ENCODE assay signal across 8 cellular contexts in genomic region chr19:1409204-1410005, GRCh38. TPM values are rescaled to one million over a fixed set of nuclear protein-coding genes. Genes with fewer than 3 reads are reported as not detected.
DNase-seq lines count a peak whose midpoint lies in the region; ATAC-seq, FAIRE-seq and TF ChIP-seq lines count a peak whose summit lies in the region.

No MANE protein-coding gene starts in this region.

- no peak overlapping the region for H2AFZ ChIP-seq in OCI-LY7 (ENCODE audit: low read length)
- no peak overlapping the region for H2AFZ ChIP-seq in endothelial cell of umbilical vein (ENCODE audit: low read depth, low read length)

- peak overlapping the region; percentile 91 to 96 (median 94) for H3K4me3 Mint-ChIP-seq in CD4-positive, alpha-beta memory T cell
- peak overlapping the region; percentile 85 for H3K4me3 Mint-ChIP-seq in osteocyte (ENCODE audit: unreplicated experiment)

- FAIRE-seq in endothelial cell of umbilical vein (lab: Jason Lieb, UNC), result no peak

- peak overlapping the region; percentile 88 for H3K27ac ChIP-seq in CD4-positive, alpha-beta memory T cell (ENCODE audit: low read depth, low read length)
- no peak overlapping the region for H3K27ac ChIP-seq in OCI-LY7 (ENCODE audit: low read depth, low read length, poor library complexity, severe bottlenecking)
- peak overlapping the region; percentile 92 for H3K27ac ChIP-seq in endothelial cell of umbilical vein (ENCODE audit: insufficient read depth, low read depth, low read length)

- H3K4me3 ChIP-seq in CD4-positive, alpha-beta memory T cell (ENCODE audit: low read length in 2 of 2), result peak overlapping the region; percentile 75 to 91
- H3K4me3 ChIP-seq in OCI-LY7 (ENCODE audit: low read depth, low read length, poor library complexity, severe bottlenecking) (peak overlapping the region; percentile 100), endothelial cell of umbilical vein (replicated peaks in 1 of 3; ENCODE audit: insufficient read depth in 1 of 3, low read depth in 1 of 3, low read length in 3 of 3) (peak overlapping the region; percentile 57 to 93 (median 82))

- H4K20me1 ChIP-seq in OCI-LY7 (ENCODE audit: insufficient read depth, low read length), result peaks cover 27% of the 10 kb centered on the region
- no peaks in the 10 kb centered on the region for H4K20me1 ChIP-seq in endothelial cell of umbilical vein (replicated peaks; ENCODE audit: control insufficient read depth, extremely low read depth, insufficient read depth, low read length)

- peak overlapping the region; percentile 98 for H3K9ac ChIP-seq in endothelial cell of umbilical vein (replicated peaks; ENCODE audit: extremely low read depth, insufficient read depth, low read length)

- peaks cover 25% of the 10 kb centered on the region for H3K36me3 ChIP-seq in CD4-positive, alpha-beta memory T cell (ENCODE audit: insufficient read depth, low read length)
- H3K36me3 ChIP-seq in OCI-LY7 (ENCODE audit: insufficient read depth, low read length) (peaks cover 60% of the 10 kb centered on the region), endothelial cell of umbilical vein (ENCODE audit: control insufficient read depth in 2 of 2, extremely low read depth in 1 of 2, insufficient read depth in 2 of 2, low read length in 2 of 2) (peaks cover 0 to 6% of the 10 kb centered on the region in 2 experiments)

- peak overlapping the region; percentile 90 to 96 (median 94) for H3K27ac Mint-ChIP-seq in CD4-positive, alpha-beta memory T cell
- peak overlapping the region; percentile 89 for H3K27ac Mint-ChIP-seq in osteocyte (ENCODE audit: unreplicated experiment)

- ATAC-seq in HG03280 (IDR thresholded peaks at IDR 0.05; ENCODE audit: unreplicated experiment), result no peak

- no peaks in the 10 kb centered on the region for H3K27me3 ChIP-seq in CD4-positive, alpha-beta memory T cell (ENCODE audit: insufficient read depth, low read length)
- no peaks in the 10 kb centered on the region for H3K27me3 ChIP-seq in endothelial cell of umbilical vein (ENCODE audit: control insufficient read depth in 2 of 2, insufficient read depth in 2 of 2, low read length in 2 of 2)

- peaks cover 27 to 65% (median 54%) of the 10 kb centered on the region in 4 donors for H3K4me1 Mint-ChIP-seq in CD4-positive, alpha-beta memory T cell
- peaks cover 47% of the 10 kb centered on the region for H3K4me1 Mint-ChIP-seq in osteocyte (ENCODE audit: unreplicated experiment)

- no peak for TF ChIP-seq CTCF in OCI-LY7 (conservative IDR thresholded peaks at IDR 0.05; ENCODE audit: low read length)
- TF ChIP-seq CTCF in endothelial cell of umbilical vein (IDR thresholded peaks at IDR 0.05; ENCODE audit: extremely low read depth in 1 of 2, insufficient read depth in 1 of 2, low read depth in 1 of 2, low read length in 2 of 2), result no peak
- TF ChIP-seq CTCF in osteocyte (IDR thresholded peaks at IDR 0.05), result no peak

- DNase-seq in CD4-positive, alpha-beta memory T cell, result no peak
- DNase-seq in OCI-LY7 (ENCODE audit: low spot score) (no peak), endothelial cell of umbilical vein (ENCODE audit: low read depth, low spot score) (no peak), osteocyte (ENCODE audit: extremely low spot score, unreplicated experiment) (no peak), SIG-M5 treated with dmso at 0.1 percent for 504 hours (lab: John Stamatoyannopoulos, UW; ENCODE audit: unreplicated experiment) (no peak), dermis blood vessel endothelial cell (no peak), DMS153 treated with DMSO at 0.1 percent for 48 hours (lab: John Stamatoyannopoulos, UW; ENCODE audit: unreplicated experiment) (no peak)

- H3K4me2 ChIP-seq in OCI-LY7 (ENCODE audit: low read length) (peak overlapping the region; percentile 99), endothelial cell of umbilical vein (ENCODE audit: insufficient read depth, low read length) (peak overlapping the region; percentile 77)

- dilution Hi-C loops in endothelial cell of umbilical vein (cut with MboI; ENCODE audit: extremely low pct_ligation_motif_present, low sequenced_read_pairs), result no loop called here

- H3K9me2 ChIP-seq in OCI-LY7 (ENCODE audit: insufficient read depth, low read length), result no peaks in the 10 kb centered on the region

- H3K36me3 Mint-ChIP-seq in CD4-positive, alpha-beta memory T cell, result peaks cover 4 to 24% of the 10 kb centered on the region in 2 donors
- peaks cover 12% of the 10 kb centered on the region for H3K36me3 Mint-ChIP-seq in osteocyte (ENCODE audit: unreplicated experiment)

- TF ChIP-seq POLR2A in endothelial cell of umbilical vein (IDR thresholded peaks at IDR 0.05; ENCODE audit: low read depth, low read length), result no peak

- BruUV-seq in OCI-LY7 (replicated peaks; lab: Mats Ljungman, UMichigan) (no TSS peak), endothelial cell of umbilical vein (replicated peaks; lab: Mats Ljungman, UMichigan) (no TSS peak)

- no peaks in the 10 kb centered on the region for H3K9me3 ChIP-seq in CD4-positive, alpha-beta memory T cell (ENCODE audit: control insufficient read depth in 1 of 2, low read length in 2 of 2)
- H3K9me3 ChIP-seq in OCI-LY7 (ENCODE audit: low read length) (no peaks in the 10 kb centered on the region), endothelial cell of umbilical vein (replicated peaks; ENCODE audit: control insufficient read depth, insufficient read depth, low read length) (no peaks in the 10 kb centered on the region)

- H3K9me1 ChIP-seq in endothelial cell of umbilical vein (replicated peaks; ENCODE audit: control insufficient read depth, extremely low read depth, insufficient read depth, low read length), result no peaks in the 10 kb centered on the region

- H3K9me3 Mint-ChIP-seq in CD4-positive, alpha-beta memory T cell, result no peaks in the 10 kb centered on the region
- H3K9me3 Mint-ChIP-seq in osteocyte (ENCODE audit: unreplicated experiment), result no peaks in the 10 kb centered on the region

- H3K79me2 ChIP-seq in OCI-LY7 (ENCODE audit: insufficient read depth, low read depth, low read length) (peaks cover 67% of the 10 kb centered on the region), endothelial cell of umbilical vein (ENCODE audit: control insufficient read depth, insufficient read depth, low read length) (peaks cover 68% of the 10 kb centered on the region)

- CTCF ChIA-PET in CD4-positive, alpha-beta memory T cell (lab: Charles Lee; ENCODE audit: partially characterized antibody), result interaction anchor here (1.0 to 1.4 kb wide), 3 partner anchors 28 to 62 kb away, joined by 3 to 9 read pairs (median 4); no protein-coding TSS in a partner anchor
- CTCF ChIA-PET in OCI-LY7 (lab: Charles Lee; ENCODE audit: unreplicated experiment) (interaction anchor here (0.6 kb wide), 1 partner anchor 152 kb away, joined by 4 read pairs; no protein-coding TSS in a partner anchor), endothelial cell of umbilical vein (lab: Charles Lee) (interaction anchor here (0.8 to 1.5 kb wide), 2 partner anchors 93 to 165 kb away, joined by 3 read pairs; no protein-coding TSS in a partner anchor)

- no peaks in the 10 kb centered on the region for H3K27me3 Mint-ChIP-seq in CD4-positive, alpha-beta memory T cell
- H3K27me3 Mint-ChIP-seq in osteocyte (ENCODE audit: unreplicated experiment), result no peaks in the 10 kb centered on the region

- intact Hi-C loops in CD4-positive, alpha-beta memory T cell (cut with micrococcal nuclease), result loop anchor here (5.0 kb wide), 1 partner anchor 157 kb away; no protein-coding TSS in a partner anchor
- intact Hi-C loops in OCI-LY7 (cut with micrococcal nuclease; ENCODE audit: unreplicated experiment), result loop anchor here (5.0 kb wide), 1 partner anchor 387 kb away; the partner anchor contains the start of genes RNU6-2 and TMEM259
- intact Hi-C loops in endothelial cell of umbilical vein (cut with micrococcal nuclease), result loop anchor here (10.0 kb wide), 1 partner anchor 185 kb away; the partner anchor contains the start of gene MBD3

- H3K4me1 ChIP-seq in CD4-positive, alpha-beta memory T cell (ENCODE audit: insufficient read depth, low read length), result peaks cover 62% of the 10 kb centered on the region
- H3K4me1 ChIP-seq in OCI-LY7 (ENCODE audit: insufficient read depth, low read length, poor library complexity, severe bottlenecking) (peaks cover 21% of the 10 kb centered on the region), endothelial cell of umbilical vein (ENCODE audit: control insufficient read depth, extremely low read depth, insufficient read depth, low read length) (peaks cover 26% of the 10 kb centered on the region)

- POLR2A ChIA-PET in CD4-positive, alpha-beta memory T cell (lab: Charles Lee; ENCODE audit: partially characterized antibody), result interaction anchor here (1.0 to 2.8 kb wide), 10 partner anchors 9 to 140 kb away, joined by 3 to 18 read pairs (median 4); partner anchors contain the start of genes CIRBP, FAM174C and REEP6
- POLR2A ChIA-PET in OCI-LY7 (lab: Charles Lee), result no interaction called here
- POLR2A ChIA-PET in endothelial cell of umbilical vein (lab: Charles Lee), result no interaction called here

RNA-seq across cellular contexts. Expression of gene DAZAP1, which starts 2.0 kb away (rescaled TPM):
- 100 to 1,000 TPM; 143 to 152 TPM for total RNA-seq in CD4-positive, alpha-beta memory T cell
- 1 to 10 TPM; 2.5 to 9.1 TPM for polyA plus RNA-seq in CD4-positive, alpha-beta memory T cell
- total RNA-seq in OCI-LY7 (2014; rRNA removed; shearing (Covaris generic)), result 170 and 210 TPM in 2 replicates
- 373 and 383 TPM in 2 replicates for total RNA-seq in OCI-LY7 (2022)
- total RNA-seq in endothelial cell of umbilical vein, result 177 and 187 TPM in 2 replicates
- 50.1 and 51.5 TPM in 2 replicates for polyA plus RNA-seq in endothelial cell of umbilical vein
- 56.8 and 65.7 TPM in 2 replicates for polyA plus RNA-seq in endothelial cell of umbilical vein (2011; cell fraction: cytosol; rRNA removed)
- 116 and 136 TPM in 2 replicates for polyA plus RNA-seq in endothelial cell of umbilical vein (2011; cell fraction: nucleus; rRNA removed)
- polyA plus RNA-seq in endothelial cell of umbilical vein (2012), result 91.7 and 104 TPM in 2 replicates
- polyA minus RNA-seq in endothelial cell of umbilical vein, result 49.1 and 54.8 TPM in 2 replicates
- 45.0 TPM for polyA minus RNA-seq in endothelial cell of umbilical vein (2011; cell fraction: cytosol; rRNA and poly(A)+ RNA removed)
- 41.7 and 45.9 TPM in 2 replicates for polyA minus RNA-seq in endothelial cell of umbilical vein (2011; cell fraction: nucleus; rRNA and poly(A)+ RNA removed)
- 91.0 and 101 TPM in 2 replicates for total RNA-seq in osteocyte
- total RNA-seq in dermis blood vessel endothelial cell, result 58.0 and 104 TPM in 2 replicates

RNA-seq across cellular contexts. Expression of gene GAMT, which starts 8.1 kb away (rescaled TPM):
- 10 to 100 TPM; 15.9 to 16.2 TPM for total RNA-seq in CD4-positive, alpha-beta memory T cell
- 10 to 100 TPM; 19.3 to 20.3 TPM for polyA plus RNA-seq in CD4-positive, alpha-beta memory T cell
- total RNA-seq in OCI-LY7 (2014; rRNA removed; shearing (Covaris generic)), result 9.7 and 14.4 TPM in 2 replicates
- 17.6 and 27.5 TPM in 2 replicates for total RNA-seq in OCI-LY7 (2022)
- total RNA-seq in endothelial cell of umbilical vein, result 20.0 and 22.1 TPM in 2 replicates
- 36.9 and 46.8 TPM in 2 replicates for polyA plus RNA-seq in endothelial cell of umbilical vein
- 18.4 and 26.8 TPM in 2 replicates for polyA plus RNA-seq in endothelial cell of umbilical vein (2011; cell fraction: cytosol; rRNA removed)
- 10.2 and 11.8 TPM in 2 replicates for polyA plus RNA-seq in endothelial cell of umbilical vein (2011; cell fraction: nucleus; rRNA removed)
- 22.2 and 26.2 TPM in 2 replicates for polyA plus RNA-seq in endothelial cell of umbilical vein (2012)
- polyA minus RNA-seq in endothelial cell of umbilical vein, result 14.3 and 21.7 TPM in 2 replicates
- polyA minus RNA-seq in endothelial cell of umbilical vein (2011; cell fraction: cytosol; rRNA and poly(A)+ RNA removed), result 24.1 TPM
- polyA minus RNA-seq in endothelial cell of umbilical vein (2011; cell fraction: nucleus; rRNA and poly(A)+ RNA removed), result 2.8 and 4.5 TPM in 2 replicates
- total RNA-seq in osteocyte, result 31.2 and 35.3 TPM in 2 replicates
- total RNA-seq in dermis blood vessel endothelial cell, result 10.7 and 14.8 TPM in 2 replicates

RNA-seq across cellular contexts. Expression of gene NDUFS7, which starts 25.7 kb away (rescaled TPM):
- total RNA-seq in CD4-positive, alpha-beta memory T cell, result 10 to 100 TPM; 68.6 to 73.5 TPM
- polyA plus RNA-seq in CD4-positive, alpha-beta memory T cell, result 100 to 1,000 TPM; 180 to 193 TPM
- total RNA-seq in OCI-LY7 (2014; rRNA removed; shearing (Covaris generic)), result 125 and 132 TPM in 2 replicates
- 147 and 148 TPM in 2 replicates for total RNA-seq in OCI-LY7 (2022)
- total RNA-seq in endothelial cell of umbilical vein, result 95.8 and 101 TPM in 2 replicates
- 224 and 352 TPM in 2 replicates for polyA plus RNA-seq in endothelial cell of umbilical vein
- polyA plus RNA-seq in endothelial cell of umbilical vein (2011; cell fraction: cytosol; rRNA removed), result 111 and 137 TPM in 2 replicates
- polyA plus RNA-seq in endothelial cell of umbilical vein (2011; cell fraction: nucleus; rRNA removed), result 63.3 and 66.9 TPM in 2 replicates
- 59.2 and 90.6 TPM in 2 replicates for polyA plus RNA-seq in endothelial cell of umbilical vein (2012)
- polyA minus RNA-seq in endothelial cell of umbilical vein, result 31.8 and 37.6 TPM in 2 replicates
- 142 TPM for polyA minus RNA-seq in endothelial cell of umbilical vein (2011; cell fraction: cytosol; rRNA and poly(A)+ RNA removed)
- 14.0 and 19.4 TPM in 2 replicates for polyA minus RNA-seq in endothelial cell of umbilical vein (2011; cell fraction: nucleus; rRNA and poly(A)+ RNA removed)
- 71.7 and 74.4 TPM in 2 replicates for total RNA-seq in osteocyte
- 98.8 and 104 TPM in 2 replicates for total RNA-seq in dermis blood vessel endothelial cell

RNA-seq across cellular contexts. Expression of gene RPS15, which starts 28.8 kb away (rescaled TPM):
- 1,000 to 10,000 TPM; 1,715 to 1,828 TPM for total RNA-seq in CD4-positive, alpha-beta memory T cell
- 1,000 to 10,000 TPM; 2,575 to 2,757 TPM for polyA plus RNA-seq in CD4-positive, alpha-beta memory T cell
- total RNA-seq in OCI-LY7 (2014; rRNA removed; shearing (Covaris generic)), result 2,068 and 2,241 TPM in 2 replicates
- total RNA-seq in OCI-LY7 (2022) (1,654 and 1,860 TPM in 2 replicates), endothelial cell of umbilical vein (1,260 and 1,287 TPM in 2 replicates), osteocyte (932 and 969 TPM in 2 replicates), dermis blood vessel endothelial cell (380 and 637 TPM in 2 replicates)
- 2,646 and 3,270 TPM in 2 replicates for polyA plus RNA-seq in endothelial cell of umbilical vein
- 2,566 and 2,596 TPM in 2 replicates for polyA plus RNA-seq in endothelial cell of umbilical vein (2011; cell fraction: cytosol; rRNA removed)
- 642 and 652 TPM in 2 replicates for polyA plus RNA-seq in endothelial cell of umbilical vein (2011; cell fraction: nucleus; rRNA removed)
- polyA plus RNA-seq in endothelial cell of umbilical vein (2012), result 1,687 and 2,164 TPM in 2 replicates
- 334 and 411 TPM in 2 replicates for polyA minus RNA-seq in endothelial cell of umbilical vein
- 1,670 TPM for polyA minus RNA-seq in endothelial cell of umbilical vein (2011; cell fraction: cytosol; rRNA and poly(A)+ RNA removed)
- 86.6 and 136 TPM in 2 replicates for polyA minus RNA-seq in endothelial cell of umbilical vein (2011; cell fraction: nucleus; rRNA and poly(A)+ RNA removed)

RNA-seq across cellular contexts. Expression of gene APC2, which starts 40.5 kb away (rescaled TPM):
- total RNA-seq in CD4-positive, alpha-beta memory T cell, result not detected
- not detected for polyA plus RNA-seq in CD4-positive, alpha-beta memory T cell
- 0.23 and 0.57 TPM in 2 replicates for total RNA-seq in OCI-LY7 (2014; rRNA removed; shearing (Covaris generic))
- total RNA-seq in OCI-LY7 (2022) (2.4 and 5.5 TPM in 2 replicates), endothelial cell of umbilical vein (0.04 and 0.23 TPM in 2 replicates), osteocyte (1.2 and 1.5 TPM in 2 replicates), dermis blood vessel endothelial cell (0.23 and 0.34 TPM in 2 replicates)
- polyA plus RNA-seq in endothelial cell of umbilical vein, result 0.01 and 0.05 TPM in 2 replicates
- 0.01 and 0.03 TPM in 2 replicates for polyA plus RNA-seq in endothelial cell of umbilical vein (2011; cell fraction: cytosol; rRNA removed)
- 0.10 and 0.12 TPM in 2 replicates for polyA plus RNA-seq in endothelial cell of umbilical vein (2011; cell fraction: nucleus; rRNA removed)
- 0.15 and 0.19 TPM in 2 replicates for polyA plus RNA-seq in endothelial cell of umbilical vein (2012)
- polyA minus RNA-seq in endothelial cell of umbilical vein, result 0.04 TPM in 1 of 2 replicates, not detected in the other
- polyA minus RNA-seq in endothelial cell of umbilical vein (2011; cell fraction: cytosol; rRNA and poly(A)+ RNA removed), result 0.41 TPM
- polyA minus RNA-seq in endothelial cell of umbilical vein (2011; cell fraction: nucleus; rRNA and poly(A)+ RNA removed), result 0.19 and 0.24 TPM in 2 replicates
